8 cellular contexts compared by ENCODE assay signal in genomic region chr19:56594446-56594782, GRCh38. TPM values are rescaled to one million over a fixed set of nuclear protein-coding genes. Genes with fewer than 3 reads are reported as not detected.
DNase-seq lines count a peak whose midpoint lies in the region; ATAC-seq and TF ChIP-seq lines count a peak whose summit lies in the region.

No MANE protein-coding gene starts in this region.

- H3K9me3 Mint-ChIP-seq in activated CD4-positive, alpha-beta T cell treated with anti-CD3 and anti-CD28 coated beads, Interleukin-2, amount 10 ng/mL, durations not matched to agents 24 days and 14 days = peaks cover 39% of the 10 kb centered on the region
- H3K9me3 Mint-ChIP-seq in activated CD8-positive, alpha-beta T cell treated with anti-CD3 and anti-CD28 coated beads for 36 hours = peaks cover 35% of the 10 kb centered on the region
- H3K9me3 Mint-ChIP-seq in stimulated activated naive CD8-positive, alpha-beta T cell treated with anti-CD3 and anti-CD28 coated beads, Interleukin-15, amount 100 ng/mL, for 72 hours = peaks cover 42 to 62% of the 10 kb centered on the region in 2 donors

- no peak for DNase-seq in activated CD4-positive, alpha-beta T cell treated with anti-CD3 and anti-CD28 coated beads, Interleukin-2, amount 10 ng/mL, durations not matched to agents 24 days and 14 days
- no peak for DNase-seq in activated CD4-positive, alpha-beta T cell treated with anti-CD3 and anti-CD28 coated beads, Interleukin-2, amount 50 U/mL, for 1 hour
- DNase-seq in activated CD8-positive, alpha-beta T cell treated with anti-CD3 and anti-CD28 coated beads for 36 hours = no peak
- no peak for DNase-seq in stimulated activated naive CD8-positive, alpha-beta T cell treated with anti-CD3 and anti-CD28 coated beads, Interleukin-15, amount 100 ng/mL, for 72 hours
- no peak for DNase-seq in T1000 (lab: John Stamatoyannopoulos, UW)

- H3K27ac Mint-ChIP-seq in activated CD4-positive, alpha-beta T cell treated with anti-CD3 and anti-CD28 coated beads, Interleukin-2, amount 10 ng/mL, durations not matched to agents 24 days and 14 days = peak overlapping the region; percentile 60
- peak overlapping the region; percentile 75 for H3K27ac Mint-ChIP-seq in activated CD8-positive, alpha-beta T cell treated with anti-CD3 and anti-CD28 coated beads for 36 hours
- H3K27ac Mint-ChIP-seq in stimulated activated naive CD8-positive, alpha-beta T cell treated with anti-CD3 and anti-CD28 coated beads, Interleukin-15, amount 100 ng/mL, for 72 hours = peak overlapping the region; percentile 84 to 91

- H3K4me3 ChIP-seq in iPS-18c (ENCODE audit: insufficient read depth, low read depth, low read length) = peak overlapping the region; percentile 82; the same call in 1 of the 2 replicates

- intact Hi-C loops in activated CD4-positive, alpha-beta T cell treated with anti-CD3 and anti-CD28 coated beads, Interleukin-2, amount 10 ng/mL, durations not matched to agents 24 days and 14 days (cut with micrococcal nuclease) = loop anchor here (2.0 kb wide), 1 partner anchor 56 kb away; the partner anchor contains the start of gene ZFP28
- intact Hi-C loops in activated CD8-positive, alpha-beta T cell treated with anti-CD3 and anti-CD28 coated beads for 36 hours (cut with micrococcal nuclease) = no loop called here

- TF ChIP-seq CTCF in activated CD8-positive, alpha-beta T cell treated with anti-CD3 and anti-CD28 coated beads for 36 hours (IDR thresholded peaks at IDR 0.05) = no peak

- POLR2A ChIA-PET in activated CD8-positive, alpha-beta T cell treated with anti-CD3 and anti-CD28 coated beads for 36 hours (lab: Charles Lee) = interaction anchor here (1.0 kb wide), 1 partner anchor 28 kb away, joined by 3 read pairs; the partner anchor contains the start of gene ZNF470

- ATAC-seq in activated CD8-positive, alpha-beta T cell treated with anti-CD3 and anti-CD28 coated beads for 36 hours = no peak
- ATAC-seq in stimulated activated naive CD8-positive, alpha-beta T cell treated with anti-CD3 and anti-CD28 coated beads, Interleukin-15, amount 100 ng/mL, for 72 hours = no peak
- ATAC-seq in HG02623 (IDR thresholded peaks at IDR 0.05; ENCODE audit: unreplicated experiment) = no peak
- no peak for ATAC-seq in HG02571 (IDR thresholded peaks at IDR 0.05; ENCODE audit: unreplicated experiment)

- H3K36me3 Mint-ChIP-seq in activated CD4-positive, alpha-beta T cell treated with anti-CD3 and anti-CD28 coated beads, Interleukin-2, amount 10 ng/mL, durations not matched to agents 24 days and 14 days (ENCODE audit: low read depth) = peaks cover 35% of the 10 kb centered on the region
- peaks cover 30% of the 10 kb centered on the region for H3K36me3 Mint-ChIP-seq in activated CD8-positive, alpha-beta T cell treated with anti-CD3 and anti-CD28 coated beads for 36 hours (ENCODE audit: low read depth)

- H3K4me1 Mint-ChIP-seq in activated CD4-positive, alpha-beta T cell treated with anti-CD3 and anti-CD28 coated beads, Interleukin-2, amount 10 ng/mL, durations not matched to agents 24 days and 14 days = peaks cover 12% of the 10 kb centered on the region
- peaks cover 6% of the 10 kb centered on the region for H3K4me1 Mint-ChIP-seq in activated CD8-positive, alpha-beta T cell treated with anti-CD3 and anti-CD28 coated beads for 36 hours (ENCODE audit: low read depth)
- peaks cover 23% of the 10 kb centered on the region for H3K4me1 Mint-ChIP-seq in stimulated activated naive CD8-positive, alpha-beta T cell treated with anti-CD3 and anti-CD28 coated beads, Interleukin-15, amount 100 ng/mL, for 72 hours

- CTCF ChIA-PET in activated CD8-positive, alpha-beta T cell treated with anti-CD3 and anti-CD28 coated beads for 36 hours (lab: Charles Lee) = no interaction called here

- H3K27me3 Mint-ChIP-seq in activated CD4-positive, alpha-beta T cell treated with anti-CD3 and anti-CD28 coated beads, Interleukin-2, amount 10 ng/mL, durations not matched to agents 24 days and 14 days = no peaks in the 10 kb centered on the region
- H3K27me3 Mint-ChIP-seq in activated CD8-positive, alpha-beta T cell treated with anti-CD3 and anti-CD28 coated beads for 36 hours = no peaks in the 10 kb centered on the region
- H3K27me3 Mint-ChIP-seq in stimulated activated naive CD8-positive, alpha-beta T cell treated with anti-CD3 and anti-CD28 coated beads, Interleukin-15, amount 100 ng/mL, for 72 hours = no peaks in the 10 kb centered on the region

- peaks cover 5% of the 10 kb centered on the region for H3K9me3 ChIP-seq in iPS-18c (ENCODE audit: control insufficient read depth, insufficient read depth, low read length)

- peak overlapping the region; percentile 90 for H3K4me3 Mint-ChIP-seq in activated CD4-positive, alpha-beta T cell treated with anti-CD3 and anti-CD28 coated beads, Interleukin-2, amount 10 ng/mL, durations not matched to agents 24 days and 14 days
- H3K4me3 Mint-ChIP-seq in activated CD8-positive, alpha-beta T cell treated with anti-CD3 and anti-CD28 coated beads for 36 hours = peak overlapping the region; percentile 83
- H3K4me3 Mint-ChIP-seq in stimulated activated naive CD8-positive, alpha-beta T cell treated with anti-CD3 and anti-CD28 coated beads, Interleukin-15, amount 100 ng/mL, for 72 hours = peak overlapping the region; percentile 93 to 96

RNA-seq across cellular contexts. Expression of gene ZNF71, which starts 0.7 kb away (rescaled TPM):
- 4.2 and 5.2 TPM in 2 replicates for total RNA-seq in activated CD4-positive, alpha-beta T cell treated with anti-CD3 and anti-CD28 coated beads, Interleukin-2, amount 10 ng/mL, durations not matched to agents 24 days and 14 days
- 1 to 10 TPM; 4.4 to 5.3 TPM for total RNA-seq in activated CD8-positive, alpha-beta T cell treated with anti-CD3 and anti-CD28 coated beads for 36 hours

RNA-seq across cellular contexts. Expression of gene ZNF470, which starts 27.1 kb away (rescaled TPM):
- 1.8 and 2.0 TPM in 2 replicates for total RNA-seq in activated CD4-positive, alpha-beta T cell treated with anti-CD3 and anti-CD28 coated beads, Interleukin-2, amount 10 ng/mL, durations not matched to agents 24 days and 14 days
- 1 to 10 TPM; 6.7 to 7.2 TPM for total RNA-seq in activated CD8-positive, alpha-beta T cell treated with anti-CD3 and anti-CD28 coated beads for 36 hours

RNA-seq across cellular contexts. Expression of gene SMIM17, which starts 48.5 kb away (rescaled TPM):
- total RNA-seq in activated CD4-positive, alpha-beta T cell treated with anti-CD3 and anti-CD28 coated beads, Interleukin-2, amount 10 ng/mL, durations not matched to agents 24 days and 14 days = 0.19 TPM in 1 of 2 replicates, not detected in the other
- total RNA-seq in activated CD8-positive, alpha-beta T cell treated with anti-CD3 and anti-CD28 coated beads for 36 hours = not detected

RNA-seq across cellular contexts. Expression of gene ZFP28, which starts 55.7 kb away (rescaled TPM):
- total RNA-seq in activated CD4-positive, alpha-beta T cell treated with anti-CD3 and anti-CD28 coated beads, Interleukin-2, amount 10 ng/mL, durations not matched to agents 24 days and 14 days = 1.8 and 4.1 TPM in 2 replicates
- total RNA-seq in activated CD8-positive, alpha-beta T cell treated with anti-CD3 and anti-CD28 coated beads for 36 hours = 1 to 10 TPM; 3.6 to 4.4 TPM
